Comparison of ENCODE assay signal across 11 cellular contexts in genomic region chr1:232306269-232306911, GRCh38.
DNase-seq lines count a peak whose midpoint lies in the region; ATAC-seq and TF ChIP-seq lines count a peak whose summit lies in the region.
"Had no signal": no experiment of that assay in that cellular context is flagged by ENCODE, and none has a peak within 500 bp of the region (broad histone marks: within the 10 kb centered on the region; RNA-seq: fewer than 3 reads in every experiment).

No MANE protein-coding gene starts in this region.

- H3K4me3 Mint-ChIP-seq in chondrocyte (ENCODE audit: unreplicated experiment) (no peak overlapping the region), HFFc6 (no peak overlapping the region)

- H3K4me1 Mint-ChIP-seq in chondrocyte (ENCODE audit: low read depth) (peaks cover 16% of the 10 kb centered on the region), HFFc6 (ENCODE audit: low read depth) (no peaks in the 10 kb centered on the region)

- peaks cover 2% of the 10 kb centered on the region for H3K36me3 Mint-ChIP-seq in chondrocyte (ENCODE audit: low read depth)
- no peaks in the 10 kb centered on the region for H3K36me3 Mint-ChIP-seq in HFFc6 (ENCODE audit: low read depth)

- H3K9me3 Mint-ChIP-seq in chondrocyte (ENCODE audit: low read depth): no peaks in the 10 kb centered on the region
- peaks cover 57% of the 10 kb centered on the region for H3K9me3 Mint-ChIP-seq in HFFc6

- TF ChIP-seq CTCF in chondrocyte (IDR thresholded peaks at IDR 0.05): peak; percentile 66
- TF ChIP-seq CTCF in HFFc6 (IDR thresholded peaks at IDR 0.05): no peak

- peaks cover 1% of the 10 kb centered on the region for H3K27me3 Mint-ChIP-seq in chondrocyte (ENCODE audit: low read depth)
- H3K27me3 Mint-ChIP-seq in HFFc6 (ENCODE audit: insufficient read depth): peaks cover 2% of the 10 kb centered on the region; the same call in 1 of the 2 replicates

- H3K27ac Mint-ChIP-seq in chondrocyte (ENCODE audit: unreplicated experiment) (peak overlapping the region; percentile 11), HFFc6 (no peak overlapping the region)

- ATAC-seq in GM21529 (IDR thresholded peaks at IDR 0.05; ENCODE audit: unreplicated experiment): no peak
- ATAC-seq: GM12878 had no signal

- peak; percentile 22 for DNase-seq in NCI-H146 (lab: John Stamatoyannopoulos, UW)
- no peak for DNase-seq in NCI-H146 treated with DMSO at 0.1 percent for 48 hours (lab: John Stamatoyannopoulos, UW; ENCODE audit: unreplicated experiment)
- no peak for DNase-seq in chondrocyte (ENCODE audit: low spot score)
- peak; percentile 94 for DNase-seq in left kidney (ENCODE audit: low read depth, low spot score)
- peak; percentile 61 for DNase-seq in ureter (ENCODE audit: low spot score)
- no peak for DNase-seq in inferior parietal cortex (ENCODE audit: extremely low spot score)
- no peak for DNase-seq in HFFc6
- DNase-seq: HCEC 1CT, SW 1271 had no signal

Comparison
In these comparisons a context has a peak if more than half of its experiments do, and no peak if none do; other contexts are left out.
1. DNase-seq: peak in NCI-H146 (single experiment), left kidney (single experiment) and ureter (single experiment); none in NCI-H146 treated with DMSO at 0.1 percent for 48 hours (single experiment), chondrocyte (single experiment), inferior parietal cortex (single experiment) and HFFc6 (single experiment).